12 cellular contexts compared by ENCODE assay signal in genomic region chr6:148629197-148629909, GRCh38.
A peak's percentile ranks its signal among the peaks of the same experiment; 100 is the strongest.
DNase-seq lines count a peak whose midpoint lies in the region; ATAC-seq and TF ChIP-seq lines count a peak whose summit lies in the region.
"Had no signal": no experiment of that assay in that cellular context is flagged by ENCODE, and none has a peak within 500 bp of the region (broad histone marks: within the 10 kb centered on the region; RNA-seq: fewer than 3 reads in every experiment).

No MANE protein-coding gene starts in this region.

- H3K36me3 ChIP-seq in aorta (ENCODE audit: control insufficient read depth in 1 of 2, insufficient read depth in 2 of 2, low read length in 1 of 2) (no peaks in the 10 kb centered on the region), colonic mucosa (no peaks in the 10 kb centered on the region), adrenal gland (replicated peaks in 1 of 2) (no peaks in the 10 kb centered on the region)
- H3K36me3 ChIP-seq in CD8-positive, alpha-beta T cell (ENCODE audit: insufficient read depth, low read length): no peaks in the 10 kb centered on the region
- H3K36me3 ChIP-seq: breast epithelium, tibial artery had no signal

- no peaks in the 10 kb centered on the region for H3K9me3 Mint-ChIP-seq in CD8-positive, alpha-beta T cell

- POLR2A ChIA-PET in CD8-positive, alpha-beta T cell (lab: Charles Lee): interaction anchor here (0.7 kb wide), 1 partner anchor 9 kb away, joined by 3 read pairs; no protein-coding TSS in a partner anchor

- no peaks in the 10 kb centered on the region for H3K27me3 Mint-ChIP-seq in CD8-positive, alpha-beta T cell (ENCODE audit: low read depth)

- no peak for TF ChIP-seq CTCF in foreskin fibroblast (IDR thresholded peaks at IDR 0.05; ENCODE audit: low read depth, low read length)
- no peak for TF ChIP-seq CTCF in colonic mucosa (IDR thresholded peaks at IDR 0.05)
- no peak for TF ChIP-seq CTCF in CD8-positive, alpha-beta T cell (IDR thresholded peaks at IDR 0.05)
- TF ChIP-seq CTCF in adrenal gland (IDR thresholded peaks at IDR 0.05): no peak

- H3K4me3 ChIP-seq in right cardiac atrium (ENCODE audit: low read length) (no peak overlapping the region), foreskin fibroblast (ENCODE audit: low read depth in 1 of 2, low read length in 2 of 2) (no peak overlapping the region), aorta (ENCODE audit: low read length in 2 of 2) (no peak overlapping the region), colonic mucosa (no peak overlapping the region), adrenal gland (no peak overlapping the region)
- H3K4me3 ChIP-seq in CD8-positive, alpha-beta T cell (ENCODE audit: low read depth, low read length): no peak overlapping the region
- H3K4me3 ChIP-seq: breast epithelium, tibial artery had no signal

- TF ChIP-seq POLR2A in adrenal gland (IDR thresholded peaks at IDR 0.05): no peak

- CTCF ChIA-PET in CD8-positive, alpha-beta T cell (lab: Charles Lee): no interaction called here

- 58% methylated on average over 2 of the region's 2 CpGs for WGBS in right cardiac atrium
- WGBS in aorta, 2 donors: 75 to 79% methylated on average over 2 of the region's 2 CpGs
- 59 to 67% (median 63%) methylated on average over 2 of the region's 2 CpGs for WGBS in adrenal gland, 4 donors

- no peaks in the 10 kb centered on the region for H3K4me1 Mint-ChIP-seq in CD8-positive, alpha-beta T cell (ENCODE audit: low read depth)

- H3K27ac ChIP-seq in right cardiac atrium (ENCODE audit: low read length) (no peak overlapping the region), aorta (ENCODE audit: low read depth in 1 of 2, low read length in 2 of 2) (no peak overlapping the region), colonic mucosa (no peak overlapping the region), adrenal gland (no peak overlapping the region)
- no peak overlapping the region for H3K27ac ChIP-seq in CD8-positive, alpha-beta T cell (ENCODE audit: low read depth, low read length)
- H3K27ac ChIP-seq: breast epithelium, tibial artery had no signal

- DNase-seq in Right ventricle myocardium inferior (ENCODE audit: missing footprints) (no peak), right cardiac atrium (no peak), NCI-H187 treated with DMSO at 0.1 percent for 48 hours (lab: John Stamatoyannopoulos, UW) (peak; percentile 84), foreskin fibroblast (peak; percentile 52 to 71), aorta (no peak), colonic mucosa (no peak), adrenal gland (no peak)
- no peak for DNase-seq in CD8-positive, alpha-beta T cell
- DNase-seq: ACHN, NCI-H2081 treated with DMSO at 0.1 percent for 48 hours, tibial artery had no signal

- H3K4me1 ChIP-seq in right cardiac atrium (ENCODE audit: control insufficient read depth, insufficient read depth, low read length) (no peaks in the 10 kb centered on the region), aorta (ENCODE audit: control insufficient read depth in 1 of 2, insufficient read depth in 2 of 2, low read length in 2 of 2) (no peaks in the 10 kb centered on the region), colonic mucosa (no peaks in the 10 kb centered on the region), adrenal gland (replicated peaks in 1 of 2) (no peaks in the 10 kb centered on the region)
- no peaks in the 10 kb centered on the region for H3K4me1 ChIP-seq in CD8-positive, alpha-beta T cell (ENCODE audit: insufficient read depth, low read length)
- H3K4me1 ChIP-seq: breast epithelium, tibial artery had no signal

- no peak overlapping the region for H3K9ac ChIP-seq in colonic mucosa (ENCODE audit: low read depth in 2 of 2, low read length in 2 of 2)

- intact Hi-C loops in Right ventricle myocardium inferior (cut with DNase I): no loop called here
- intact Hi-C loops in right cardiac atrium (cut with DNase I): no loop called here
- intact Hi-C loops in aorta (cut with DNase I): no loop called here
- intact Hi-C loops in colonic mucosa (cut with DNase I): no loop called here
- intact Hi-C loops in CD8-positive, alpha-beta T cell (cut with DNase I, micrococcal nuclease): no loop called here
- intact Hi-C loops in adrenal gland (cut with DNase I): no loop called here

- H3K9me3 ChIP-seq in right cardiac atrium (ENCODE audit: control insufficient read depth, low read length) (no peaks in the 10 kb centered on the region), aorta (ENCODE audit: control insufficient read depth, low read length) (no peaks in the 10 kb centered on the region), colonic mucosa (no peaks in the 10 kb centered on the region), adrenal gland (replicated peaks in 1 of 3) (no peaks in the 10 kb centered on the region)
- no peaks in the 10 kb centered on the region for H3K9me3 ChIP-seq in CD8-positive, alpha-beta T cell (ENCODE audit: low read length)
- H3K9me3 ChIP-seq: breast epithelium, tibial artery had no signal

- peak; percentile 28 for ATAC-seq in Right ventricle myocardium inferior
- ATAC-seq in right cardiac atrium: no peak
- peak; percentile 60 for ATAC-seq in aorta (ENCODE audit: low FRiP score)
- no peak for ATAC-seq in CD8-positive, alpha-beta T cell

- H3K4me3 Mint-ChIP-seq in CD8-positive, alpha-beta T cell: no peak overlapping the region

- no peaks in the 10 kb centered on the region for H3K27me3 ChIP-seq in right cardiac atrium (ENCODE audit: control insufficient read depth, insufficient read depth)
- no peaks in the 10 kb centered on the region for H3K27me3 ChIP-seq in aorta (ENCODE audit: control insufficient read depth in 1 of 2, insufficient read depth in 2 of 2, low read length in 1 of 2)
- no peaks in the 10 kb centered on the region for H3K27me3 ChIP-seq in colonic mucosa
- H3K27me3 ChIP-seq in CD8-positive, alpha-beta T cell (ENCODE audit: insufficient read depth, low read length): no peaks in the 10 kb centered on the region
- no peaks in the 10 kb centered on the region for H3K27me3 ChIP-seq in adrenal gland
- H3K27me3 ChIP-seq: breast epithelium, tibial artery had no signal

- no peaks in the 10 kb centered on the region for H3K36me3 Mint-ChIP-seq in CD8-positive, alpha-beta T cell

- H3K27ac Mint-ChIP-seq in CD8-positive, alpha-beta T cell: no peak overlapping the region

Comparison
In these comparisons a context has a peak if more than half of its experiments do, and no peak if none do; other contexts are left out.
1. ATAC-seq: peak in Right ventricle myocardium inferior (single experiment) and aorta (single experiment); none in right cardiac atrium (0 of 2) and CD8-positive, alpha-beta T cell (single experiment).
2. DNase-seq: peak in NCI-H187 treated with DMSO at 0.1 percent for 48 hours (single experiment) and foreskin fibroblast (2 of 2); none in Right ventricle myocardium inferior (single experiment), right cardiac atrium (0 of 3), aorta (0 of 2), colonic mucosa (single experiment), CD8-positive, alpha-beta T cell (0 of 7) and adrenal gland (0 of 7).